1 cellular context compared by ENCODE assay signal in the genomic region with DNA sequence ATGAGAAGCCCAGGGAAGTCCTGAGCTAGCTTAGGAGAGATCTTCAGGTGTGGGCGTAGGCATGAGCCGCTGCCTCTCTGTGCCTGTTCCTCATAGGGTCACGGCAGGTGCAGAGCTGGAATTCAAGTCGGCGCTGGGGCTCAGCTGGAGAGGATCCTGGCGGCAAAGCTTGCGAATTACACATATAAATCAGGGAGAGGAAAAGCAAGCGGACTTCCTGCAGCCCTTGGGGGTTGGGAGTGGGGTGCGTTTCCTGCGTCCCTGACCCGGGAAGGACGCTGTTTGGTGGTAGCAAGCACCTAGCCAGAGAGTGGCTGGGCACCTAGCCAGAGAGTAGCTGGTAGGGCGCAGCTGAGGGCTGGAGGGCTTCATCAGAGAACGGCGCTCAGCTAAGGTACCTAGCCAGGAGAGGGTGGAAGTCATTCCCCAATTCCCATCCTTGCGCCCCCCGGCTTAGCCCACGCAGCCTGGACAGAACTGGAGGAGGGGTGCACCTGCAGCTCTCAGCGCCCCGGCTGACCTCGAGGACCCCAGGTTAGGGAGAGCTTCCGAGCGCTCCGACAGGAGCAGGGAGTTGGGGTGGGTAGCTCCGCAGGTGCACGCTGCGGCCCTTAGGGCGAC.
A peak's percentile ranks its signal among the peaks of the same experiment; 100 is the strongest.
TF ChIP-seq lines count a peak whose summit lies in the region.

No MANE protein-coding gene starts in this region.

TF ChIP-seq in HEK293, 187 proteins besides CTCF, POLR2A, EP300 and RAD21 (continued from another document):
- TF ChIP-seq, protein P1, sequence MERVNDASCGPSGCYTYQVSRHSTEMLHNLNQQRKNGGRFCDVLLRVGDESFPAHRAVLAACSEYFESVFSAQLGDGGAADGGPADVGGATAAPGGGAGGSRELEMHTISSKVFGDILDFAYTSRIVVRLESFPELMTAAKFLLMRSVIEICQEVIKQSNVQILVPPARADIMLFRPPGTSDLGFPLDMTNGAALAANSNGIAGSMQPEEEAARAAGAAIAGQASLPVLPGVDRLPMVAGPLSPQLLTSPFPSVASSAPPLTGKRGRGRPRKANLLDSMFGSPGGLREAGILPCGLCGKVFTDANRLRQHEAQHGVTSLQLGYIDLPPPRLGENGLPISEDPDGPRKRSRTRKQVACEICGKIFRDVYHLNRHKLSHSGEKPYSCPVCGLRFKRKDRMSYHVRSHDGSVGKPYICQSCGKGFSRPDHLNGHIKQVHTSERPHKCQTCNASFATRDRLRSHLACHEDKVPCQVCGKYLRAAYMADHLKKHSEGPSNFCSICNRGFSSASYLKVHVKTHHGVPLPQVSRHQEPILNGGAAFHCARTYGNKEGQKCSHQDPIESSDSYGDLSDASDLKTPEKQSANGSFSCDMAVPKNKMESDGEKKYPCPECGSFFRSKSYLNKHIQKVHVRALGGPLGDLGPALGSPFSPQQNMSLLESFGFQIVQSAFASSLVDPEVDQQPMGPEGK (tag by site-specific recombination; IDR thresholded peaks at IDR 0.05): peak; percentile 59
- peak; percentile 56 for TF ChIP-seq SP2 (tag by site-specific recombination; IDR thresholded peaks at IDR 0.05)
- peak; percentile 35; the same call in 1 of the 2 replicates for TF ChIP-seq ZNF10 (tag by site-specific recombination; IDR thresholded peaks at IDR 0.05)
- peak; percentile 45; the same call in 1 of the 2 replicates for TF ChIP-seq SP7 (tag by site-specific recombination; IDR thresholded peaks at IDR 0.05)
- TF ChIP-seq, protein P2, sequence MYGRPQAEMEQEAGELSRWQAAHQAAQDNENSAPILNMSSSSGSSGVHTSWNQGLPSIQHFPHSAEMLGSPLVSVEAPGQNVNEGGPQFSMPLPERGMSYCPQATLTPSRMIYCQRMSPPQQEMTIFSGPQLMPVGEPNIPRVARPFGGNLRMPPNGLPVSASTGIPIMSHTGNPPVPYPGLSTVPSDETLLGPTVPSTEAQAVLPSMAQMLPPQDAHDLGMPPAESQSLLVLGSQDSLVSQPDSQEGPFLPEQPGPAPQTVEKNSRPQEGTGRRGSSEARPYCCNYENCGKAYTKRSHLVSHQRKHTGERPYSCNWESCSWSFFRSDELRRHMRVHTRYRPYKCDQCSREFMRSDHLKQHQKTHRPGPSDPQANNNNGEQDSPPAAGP (tag by site-specific recombination; IDR thresholded peaks at IDR 0.05): 0 out of 2 replicates have a peak, but pooled peaks have one; percentile 28
- no peak for TF ChIP-seq TCF7L2 (IDR thresholded peaks at IDR 0.05; ENCODE audit: borderline replicate concordance, low read depth, low read length)
- TF ChIP-seq SCRT2 (tag by site-specific recombination; IDR thresholded peaks at IDR 0.05): peak; percentile 29; the same call in 1 of the 2 replicates
- peak; percentile 80 for TF ChIP-seq GLIS2 (tag by site-specific recombination; IDR thresholded peaks at IDR 0.05)
- TF ChIP-seq SCRT1 (tag by site-specific recombination; IDR thresholded peaks at IDR 0.05; ENCODE audit: borderline replicate concordance): 0 out of 2 replicates have a peak, but pooled peaks have one; percentile 8
- peak; percentile 35; the same call in 1 of the 2 replicates for TF ChIP-seq KLF9 (tag by site-specific recombination; IDR thresholded peaks at IDR 0.05; ENCODE audit: low read depth)
- TF ChIP-seq, protein P3, sequence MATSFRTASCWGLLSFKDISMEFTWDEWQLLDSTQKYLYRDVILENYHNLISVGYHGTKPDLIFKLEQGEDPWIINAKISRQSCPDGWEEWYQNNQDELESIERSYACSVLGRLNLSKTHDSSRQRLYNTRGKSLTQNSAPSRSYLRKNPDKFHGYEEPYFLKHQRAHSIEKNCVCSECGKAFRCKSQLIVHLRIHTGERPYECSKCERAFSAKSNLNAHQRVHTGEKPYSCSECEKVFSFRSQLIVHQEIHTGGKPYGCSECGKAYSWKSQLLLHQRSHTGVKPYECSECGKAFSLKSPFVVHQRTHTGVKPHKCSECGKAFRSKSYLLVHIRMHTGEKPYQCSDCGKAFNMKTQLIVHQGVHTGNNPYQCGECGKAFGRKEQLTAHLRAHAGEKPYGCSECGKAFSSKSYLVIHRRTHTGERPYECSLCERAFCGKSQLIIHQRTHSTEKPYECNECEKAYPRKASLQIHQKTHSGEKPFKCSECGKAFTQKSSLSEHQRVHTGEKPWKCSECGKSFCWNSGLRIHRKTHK (tag by site-specific recombination; IDR thresholded peaks at IDR 0.05): no peak
- TF ChIP-seq ZNF501 (tag by site-specific recombination; IDR thresholded peaks at IDR 0.05): 0 out of 2 replicates have a peak, but pooled peaks have one; percentile 45
- no peak; the same call in 1 of the 2 replicates for TF ChIP-seq ZNF366 (tag by site-specific recombination; conservative IDR thresholded peaks at IDR 0.05)
- TF ChIP-seq, protein P4, sequence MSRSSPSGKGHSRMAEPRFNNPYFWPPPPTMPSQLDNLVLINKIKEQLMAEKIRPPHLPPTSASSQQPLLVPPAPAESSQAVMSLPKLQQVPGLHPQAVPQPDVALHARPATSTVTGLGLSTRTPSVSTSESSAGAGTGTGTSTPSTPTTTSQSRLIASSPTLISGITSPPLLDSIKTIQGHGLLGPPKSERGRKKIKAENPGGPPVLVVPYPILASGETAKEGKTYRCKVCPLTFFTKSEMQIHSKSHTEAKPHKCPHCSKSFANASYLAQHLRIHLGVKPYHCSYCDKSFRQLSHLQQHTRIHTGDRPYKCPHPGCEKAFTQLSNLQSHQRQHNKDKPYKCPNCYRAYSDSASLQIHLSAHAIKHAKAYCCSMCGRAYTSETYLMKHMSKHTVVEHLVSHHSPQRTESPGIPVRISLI (tag by site-specific recombination; IDR thresholded peaks at IDR 0.05): peak; percentile 89
- TF ChIP-seq HOXD13 (CRISPR knock-in tag; IDR thresholded peaks at IDR 0.05; ENCODE audit: borderline replicate concordance): peak; percentile 31; the same call in 1 of the 2 replicates
- peak; percentile 63; the same call in 1 of the 2 replicates for TF ChIP-seq ZBTB20 (tag by site-specific recombination; IDR thresholded peaks at IDR 0.05)
- TF ChIP-seq ZNF600 (tag by site-specific recombination; IDR thresholded peaks at IDR 0.05): peak; percentile 47; the same call in 1 of the 2 replicates
- TF ChIP-seq ZFHX2 (tag by site-specific recombination; conservative IDR thresholded peaks at IDR 0.05): 0 out of 2 replicates have a peak, but pooled peaks have one; percentile 16
- peak; percentile 49; the same call in 1 of the 2 replicates for TF ChIP-seq GLIS1 (tag by site-specific recombination; IDR thresholded peaks at IDR 0.05)
- TF ChIP-seq ZBTB17 (tag by site-specific recombination; IDR thresholded peaks at IDR 0.05): peak; percentile 98
- peak; percentile 34 for TF ChIP-seq ZIC2 (tag by site-specific recombination; IDR thresholded peaks at IDR 0.05)
- peak; percentile 46; the same call in 1 of the 2 replicates for TF ChIP-seq ZNF423 (tag by site-specific recombination; IDR thresholded peaks at IDR 0.05)
- TF ChIP-seq, protein P5, sequence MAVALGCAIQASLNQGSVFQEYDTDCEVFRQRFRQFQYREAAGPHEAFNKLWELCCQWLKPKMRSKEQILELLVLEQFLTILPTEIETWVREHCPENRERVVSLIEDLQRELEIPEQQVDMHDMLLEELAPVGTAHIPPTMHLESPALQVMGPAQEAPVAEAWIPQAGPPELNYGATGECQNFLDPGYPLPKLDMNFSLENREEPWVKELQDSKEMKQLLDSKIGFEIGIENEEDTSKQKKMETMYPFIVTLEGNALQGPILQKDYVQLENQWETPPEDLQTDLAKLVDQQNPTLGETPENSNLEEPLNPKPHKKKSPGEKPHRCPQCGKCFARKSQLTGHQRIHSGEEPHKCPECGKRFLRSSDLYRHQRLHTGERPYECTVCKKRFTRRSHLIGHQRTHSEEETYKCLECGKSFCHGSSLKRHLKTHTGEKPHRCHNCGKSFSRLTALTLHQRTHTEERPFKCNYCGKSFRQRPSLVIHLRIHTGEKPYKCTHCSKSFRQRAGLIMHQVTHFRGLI (tag by site-specific recombination; IDR thresholded peaks at IDR 0.05): peak; percentile 93
- TF ChIP-seq ZNF37A (tag by site-specific recombination; IDR thresholded peaks at IDR 0.05): no peak
- no peak for TF ChIP-seq ZSCAN30 (tag by site-specific recombination; IDR thresholded peaks at IDR 0.05)
- 0 out of 2 replicates have a peak, but pooled peaks have one; percentile 32 for TF ChIP-seq KLF8 (tag by site-specific recombination; IDR thresholded peaks at IDR 0.05)
- peak; percentile 96 for TF ChIP-seq ZBTB8A (tag by site-specific recombination; IDR thresholded peaks at IDR 0.05)
- peak; percentile 52 for TF ChIP-seq ZNF335 (tag by site-specific recombination; conservative IDR thresholded peaks at IDR 0.05)
- TF ChIP-seq, protein P6, sequence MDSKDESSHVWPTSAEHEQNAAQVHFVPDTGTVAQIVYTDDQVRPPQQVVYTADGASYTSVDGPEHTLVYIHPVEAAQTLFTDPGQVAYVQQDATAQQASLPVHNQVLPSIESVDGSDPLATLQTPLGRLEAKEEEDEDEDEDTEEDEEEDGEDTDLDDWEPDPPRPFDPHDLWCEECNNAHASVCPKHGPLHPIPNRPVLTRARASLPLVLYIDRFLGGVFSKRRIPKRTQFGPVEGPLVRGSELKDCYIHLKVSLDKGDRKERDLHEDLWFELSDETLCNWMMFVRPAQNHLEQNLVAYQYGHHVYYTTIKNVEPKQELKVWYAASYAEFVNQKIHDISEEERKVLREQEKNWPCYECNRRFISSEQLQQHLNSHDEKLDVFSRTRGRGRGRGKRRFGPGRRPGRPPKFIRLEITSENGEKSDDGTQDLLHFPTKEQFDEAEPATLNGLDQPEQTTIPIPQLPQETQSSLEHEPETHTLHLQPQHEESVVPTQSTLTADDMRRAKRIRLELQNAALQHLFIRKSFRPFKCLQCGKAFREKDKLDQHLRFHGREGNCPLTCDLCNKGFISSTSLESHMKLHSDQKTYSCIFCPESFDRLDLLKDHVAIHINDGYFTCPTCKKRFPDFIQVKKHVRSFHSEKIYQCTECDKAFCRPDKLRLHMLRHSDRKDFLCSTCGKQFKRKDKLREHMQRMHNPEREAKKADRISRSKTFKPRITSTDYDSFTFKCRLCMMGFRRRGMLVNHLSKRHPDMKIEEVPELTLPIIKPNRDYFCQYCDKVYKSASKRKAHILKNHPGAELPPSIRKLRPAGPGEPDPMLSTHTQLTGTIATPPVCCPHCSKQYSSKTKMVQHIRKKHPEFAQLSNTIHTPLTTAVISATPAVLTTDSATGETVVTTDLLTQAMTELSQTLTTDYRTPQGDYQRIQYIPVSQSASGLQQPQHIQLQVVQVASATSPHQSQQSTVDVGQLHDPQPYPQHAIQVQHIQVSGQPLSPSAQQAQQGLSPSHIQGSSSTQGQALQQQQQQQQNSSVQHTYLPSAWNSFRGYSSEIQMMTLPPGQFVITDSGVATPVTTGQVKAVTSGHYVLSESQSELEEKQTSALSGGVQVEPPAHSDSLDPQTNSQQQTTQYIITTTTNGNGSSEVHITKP (tag by site-specific recombination; IDR thresholded peaks at IDR 0.05): 0 out of 2 replicates have a peak, but pooled peaks have one; percentile 9
